ENCODE assay signal across 22 cellular contexts in the genomic region with DNA sequence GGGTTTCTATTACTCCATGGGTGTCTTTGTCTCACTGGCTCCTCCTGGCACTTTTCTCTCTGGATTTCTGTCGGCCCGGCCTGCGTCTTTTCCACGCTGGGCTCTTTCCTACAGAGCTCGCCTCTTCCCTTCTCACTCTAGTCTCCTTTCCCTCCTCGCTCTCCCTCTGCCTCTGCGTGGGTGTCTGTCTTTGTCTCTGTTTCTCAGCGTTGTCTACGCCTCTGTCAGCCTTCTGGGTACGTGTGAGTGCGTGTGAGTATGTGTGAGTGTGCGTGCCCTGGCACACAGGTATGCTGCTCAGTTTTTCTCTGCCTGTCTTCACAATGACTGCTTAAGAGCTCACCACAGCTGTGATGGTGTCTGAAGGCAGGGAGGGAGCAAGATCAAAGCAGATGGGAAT.
DNase-seq lines count a peak whose midpoint lies in the region; ATAC-seq and TF ChIP-seq lines count a peak whose summit lies in the region.
"Had no signal": no experiment of that assay in that cellular context is flagged by ENCODE, and none has a peak within 500 bp of the region (broad histone marks: within the 10 kb centered on the region; RNA-seq: fewer than 3 reads in every experiment).

No MANE protein-coding gene starts in this region.

- H2BK5ac ChIP-seq in IMR-90 (ENCODE audit: low read depth, low read length, poor library complexity, severe bottlenecking): peak overlapping the region; percentile 31

- H2AK5ac ChIP-seq in IMR-90 (ENCODE audit: low read depth, low read length): no peak overlapping the region

- H3F3A ChIP-seq in smooth muscle cell (ENCODE audit: low read depth): peaks cover 7% of the 10 kb centered on the region

- H3K4ac ChIP-seq in IMR-90 (ENCODE audit: low read depth, low read length): peak overlapping the region; percentile 49

- peak overlapping the region; percentile 75 for H3K23ac ChIP-seq in IMR-90 (ENCODE audit: low read depth, low read length)

- H3K27ac ChIP-seq in IMR-90 (ENCODE audit: insufficient read depth, low read length): peak overlapping the region; percentile 6; the same call in 1 of the 2 replicates
- no peak overlapping the region for H3K27ac ChIP-seq in caudate nucleus (ENCODE audit: low read depth, low read length)
- H3K27ac ChIP-seq in layer of hippocampus (ENCODE audit: low read depth, low read length): peak overlapping the region; percentile 25
- H3K27ac ChIP-seq in smooth muscle cell (ENCODE audit: low read depth): peak overlapping the region; percentile 15
- H3K27ac ChIP-seq: BLaER1, heart right ventricle, SJSA1, suprapubic skin had no signal

- dilution Hi-C loops in IMR-90 (cut with HindIII; ENCODE audit: low sequenced_read_pairs, unreplicated experiment): no loop called here

- no peaks in the 10 kb centered on the region for H3K27me3 ChIP-seq in IMR-90 (ENCODE audit: control insufficient read depth, insufficient read depth, low read length)
- no peaks in the 10 kb centered on the region for H3K27me3 ChIP-seq in layer of hippocampus (ENCODE audit: control insufficient read depth, insufficient read depth, low read length)
- H3K27me3 ChIP-seq in smooth muscle cell (ENCODE audit: low read depth): no peaks in the 10 kb centered on the region
- H3K27me3 ChIP-seq: BLaER1, heart right ventricle, SJSA1, suprapubic skin had no signal

- no peak overlapping the region for H3K56ac ChIP-seq in IMR-90 (ENCODE audit: extremely low read depth, insufficient read depth, low read length)

- H4K91ac ChIP-seq in IMR-90 (ENCODE audit: insufficient read depth, low read depth, low read length): no peak overlapping the region

- TF ChIP-seq CTCF in IMR-90 (conservative IDR thresholded peaks at IDR 0.05; ENCODE audit: low read depth, low read length) (no peak), smooth muscle cell (IDR thresholded peaks at IDR 0.05; ENCODE audit: borderline replicate concordance, insufficient read depth, poor library complexity, severe bottlenecking) (no peak)

- H4K20me1 ChIP-seq in IMR-90 (ENCODE audit: insufficient read depth, low read length) (peaks cover 97% of the 10 kb centered on the region), smooth muscle cell (ENCODE audit: low read depth) (peaks cover 100% of the 10 kb centered on the region)

- H2BK120ac ChIP-seq in IMR-90 (ENCODE audit: low read depth, low read length): no peak overlapping the region

- POLR2A ChIA-PET in IMR-90 (lab: Charles Lee; ENCODE audit: unreplicated experiment): no interaction called here

- no TSS peak for BruUV-seq in IMR-90 (replicated peaks; lab: Mats Ljungman, UMichigan)

- no peak overlapping the region for H2AK9ac ChIP-seq in IMR-90 (replicated peaks; ENCODE audit: low read depth, low read length, poor library complexity)

- in situ Hi-C loops in IMR-90 (cut with MboI; ENCODE audit: low sequenced_read_pairs): no loop called here

- H2AFZ ChIP-seq in IMR-90 (replicated peaks; ENCODE audit: low read length, poor library complexity) (peak overlapping the region; percentile 61), smooth muscle cell (ENCODE audit: low read depth) (no peak overlapping the region)

- TF ChIP-seq RAD21 in IMR-90 (IDR thresholded peaks at IDR 0.05; ENCODE audit: low read length): no peak

- no peak overlapping the region for H4K8ac ChIP-seq in IMR-90 (ENCODE audit: low read depth in 2 of 2, low read length in 2 of 2)

- no peak overlapping the region for H3K18ac ChIP-seq in IMR-90 (ENCODE audit: low read depth, low read length)

- H2BK20ac ChIP-seq in IMR-90 (ENCODE audit: low read depth, low read length): no peak overlapping the region

- H3K4me1 ChIP-seq in IMR-90 (ENCODE audit: control insufficient read depth, insufficient read depth, low read length): peaks cover 26% of the 10 kb centered on the region
- peaks cover 43% of the 10 kb centered on the region for H3K4me1 ChIP-seq in smooth muscle cell (ENCODE audit: low read depth)
- H3K4me1 ChIP-seq: SJSA1 had no signal

- no peak overlapping the region for H2BK15ac ChIP-seq in IMR-90 (ENCODE audit: low read depth, low read length)

- CTCF ChIA-PET in IMR-90 (lab: Yijun Ruan, JAX): interaction anchor here (0.9 kb wide), 1 partner anchor 75 kb away, joined by 3 read pairs; no protein-coding TSS in a partner anchor

- H3K9me3 ChIP-seq in IMR-90 (ENCODE audit: control insufficient read depth, insufficient read depth, low read length) (no peaks in the 10 kb centered on the region), smooth muscle cell (replicated peaks; ENCODE audit: low read depth) (no peaks in the 10 kb centered on the region)
- H3K9me3 ChIP-seq: BLaER1, heart right ventricle, SJSA1, suprapubic skin had no signal

- H3K4me2 ChIP-seq in IMR-90 (ENCODE audit: low read depth, low read length): no peak overlapping the region; the same call in 1 of the 2 replicates
- H3K4me2 ChIP-seq in smooth muscle cell: no peak overlapping the region
- H3K4me2 ChIP-seq: BLaER1 had no signal

- H3K36me3 ChIP-seq in IMR-90 (ENCODE audit: control insufficient read depth, insufficient read depth, low read length) (peaks cover 19% of the 10 kb centered on the region), smooth muscle cell (ENCODE audit: low read depth) (no peaks in the 10 kb centered on the region)
- H3K36me3 ChIP-seq: suprapubic skin had no signal

- H3K9ac ChIP-seq in IMR-90 (ENCODE audit: low read depth, low read length) (no peak overlapping the region), smooth muscle cell (ENCODE audit: low read depth) (no peak overlapping the region)
- H3K9ac ChIP-seq: BLaER1 had no signal

- intact Hi-C loops in IMR-90 (cut with micrococcal nuclease): no loop called here

- no peak overlapping the region for H4K5ac ChIP-seq in IMR-90 (ENCODE audit: low read depth, low read length)

- WGBS in IMR-90 (ENCODE audit: extremely low coverage in 2 of 2, insufficient read length in 1 of 2), 2 experiments: no CpG with 5 or more reads among the region's 12 CpGs
- 62% methylated on average over 12 of the region's 12 CpGs for WGBS in smooth muscle cell (ENCODE audit: low lambda C conversion rate)

- H3K79me2 ChIP-seq in smooth muscle cell (ENCODE audit: low read depth): peaks cover 52% of the 10 kb centered on the region

- no peak for TF ChIP-seq POLR2A in IMR-90 (IDR thresholded peaks at IDR 0.05; ENCODE audit: low read depth, low read length)

- no peak for ATAC-seq in IMR-90 (ENCODE audit: low read depth)
- ATAC-seq: heart right ventricle, K562 had no signal

- 0 out of 2 replicates have a peak overlapping the region, but pooled peaks have one; percentile 57 for H3K14ac ChIP-seq in IMR-90 (replicated peaks; ENCODE audit: low read depth, low read length)

- H3K79me1 ChIP-seq in IMR-90 (ENCODE audit: low read depth in 1 of 2, low read length in 2 of 2): peaks cover 60 to 99% of the 10 kb centered on the region in 2 experiments

- no peak overlapping the region for H3K4me3 ChIP-seq in IMR-90 (ENCODE audit: insufficient read depth, low read depth, low read length)
- H3K4me3 ChIP-seq in smooth muscle cell: no peak overlapping the region
- H3K4me3 ChIP-seq: BLaER1, heart right ventricle, K562, SJSA1, suprapubic skin had no signal

- H3K9me1 ChIP-seq in IMR-90 (ENCODE audit: insufficient read depth, low read length): peaks cover 52% of the 10 kb centered on the region

- DNase-seq in IMR-90 (peak; percentile 36), caudate nucleus (lab: John Stamatoyannopoulos, UW) (peak in 45 of 61 donors; percentile 4 to 89 (median 37)), smooth muscle cell (lab: John Stamatoyannopoulos, UW; ENCODE audit: unreplicated experiment) (no peak), NCI-H1417 treated with DMSO at 0.1 percent for 48 hours (lab: John Stamatoyannopoulos, UW) (no peak), SHP77 (lab: John Stamatoyannopoulos, UW) (no peak), SIG-M5 treated with dmso at 0.1 percent for 504 hours (lab: John Stamatoyannopoulos, UW; ENCODE audit: unreplicated experiment) (no peak)
- DNase-seq: activated CD4-positive, alpha-beta T cell treated with anti-CD3 and anti-CD28 coated beads for 1 hour; cortex of kidney; erythroblast; GOT3; heart right ventricle; midbrain; MV-4-11; NCI-H2081; NCI-H524 treated with DMSO at 0.1 percent for 48 hours; stimulated activated CD4-positive, alpha-beta T cell treated with anti-CD3 and anti-CD28 coated beads, Interleukin-2, amount 100 ng/mL, for 48 hours; T-helper 9 cell had no signal

TF ChIP-seq in IMR-90, 13 proteins besides CTCF, POLR2A, EP300 and RAD21:
- TF ChIP-seq MXI1 (IDR thresholded peaks at IDR 0.05; ENCODE audit: borderline replicate concordance, low read depth, low read length) (no peak), RFX5 (IDR thresholded peaks at IDR 0.05; ENCODE audit: low read depth, low read length) (no peak), MAFK (IDR thresholded peaks at IDR 0.05; ENCODE audit: low read depth, low read length) (no peak), USF2 (IDR thresholded peaks at IDR 0.05; ENCODE audit: low read depth, low read length) (no peak), CHD1 (IDR thresholded peaks at IDR 0.05; ENCODE audit: low read depth, low read length) (no peak)

Comparison
In these comparisons a context has a peak if more than half of its experiments do, and no peak if none do; other contexts are left out.
1. DNase-seq: peak in IMR-90 (single experiment) and caudate nucleus (45 of 61); none in smooth muscle cell (single experiment), NCI-H1417 treated with DMSO at 0.1 percent for 48 hours (single experiment), SHP77 (0 of 2) and SIG-M5 treated with dmso at 0.1 percent for 504 hours (single experiment).